ENCODE assay signal across 8 cellular contexts in the genomic region with DNA sequence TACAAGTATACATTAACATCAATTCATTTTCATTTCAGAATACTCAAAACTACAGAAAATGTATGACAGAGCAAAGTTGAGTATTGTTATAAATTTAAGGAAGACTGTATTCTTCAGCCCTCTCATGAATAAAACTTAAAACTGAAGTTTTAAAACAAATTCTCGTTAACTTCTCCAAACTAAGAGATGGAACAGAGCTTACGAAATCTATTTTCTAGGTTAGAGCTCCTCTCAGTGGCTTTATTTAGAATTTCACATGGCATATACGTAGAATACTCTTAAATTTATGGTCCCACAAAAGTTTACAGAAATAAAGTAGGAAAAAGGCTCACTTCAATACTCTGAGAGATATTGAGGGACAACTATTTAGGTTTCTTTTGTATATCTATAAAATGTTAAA.
A peak's percentile ranks its signal among the peaks of the same experiment; 100 is the strongest.
DNase-seq lines count a peak whose midpoint lies in the region; ATAC-seq and TF ChIP-seq lines count a peak whose summit lies in the region.

No MANE protein-coding gene starts in this region.

- H3K4me3 ChIP-seq in epithelial cell of esophagus (ENCODE audit: low read length) (no peak overlapping the region), psoas muscle (no peak overlapping the region)

- H3K9me3 ChIP-seq in psoas muscle, result no peaks in the 10 kb centered on the region

- H3K27me3 ChIP-seq in psoas muscle (ENCODE audit: insufficient read depth in 3 of 3, low read length in 2 of 3), result no peaks in the 10 kb centered on the region

- H3K36me3 ChIP-seq in psoas muscle (ENCODE audit: insufficient read depth in 1 of 2, low read depth in 1 of 2), result no peaks in the 10 kb centered on the region

- no peaks in the 10 kb centered on the region for H3K4me1 ChIP-seq in psoas muscle

- no peak overlapping the region for H3K27ac ChIP-seq in psoas muscle

- intact Hi-C loops in psoas muscle (cut with DNase I), result no loop called here

- 10 to 18% (median 15%) methylated on average over 3 of the region's 3 CpGs for WGBS in psoas muscle, 3 donors

- peak; percentile 43 for TF ChIP-seq CTCF in epithelial cell of esophagus (IDR thresholded peaks at IDR 0.05; ENCODE audit: insufficient read depth, low read depth, low read length, missing control alignments)
- TF ChIP-seq CTCF in psoas muscle (IDR thresholded peaks at IDR 0.05), result peak; percentile 28

- peak; percentile 11 for DNase-seq in NCI-H1436 (lab: John Stamatoyannopoulos, UW)
- DNase-seq in NCI-H1436 treated with DMSO at 0.1 percent for 48 hours (lab: John Stamatoyannopoulos, UW), result no peak
- DNase-seq in NOMO-1 treated with dmso at 0.1 percent for 144 hours (lab: John Stamatoyannopoulos, UW; ENCODE audit: unreplicated experiment), result peak; percentile 6
- DNase-seq in epithelial cell of esophagus (ENCODE audit: low read depth), result peak; percentile 49
- DNase-seq in psoas muscle, result no peak
- no peak for DNase-seq in ureter (ENCODE audit: low spot score)

- peak; percentile 47 for ATAC-seq in HG03354 (IDR thresholded peaks at IDR 0.05; ENCODE audit: poor library complexity, severe bottlenecking, unreplicated experiment)
- no peak for ATAC-seq in psoas muscle
- no peak for ATAC-seq in activated CD4-positive, CD25-positive, alpha-beta regulatory T cell treated with anti-CD3 and anti-CD28 coated beads, Interleukin-2, amount 50 U/mL, for 24 hours

Comparison
In these comparisons a context has a peak if more than half of its experiments do, and no peak if none do; other contexts are left out.
1. DNase-seq: peak in NCI-H1436 (single experiment), NOMO-1 treated with dmso at 0.1 percent for 144 hours (single experiment) and epithelial cell of esophagus (single experiment); none in NCI-H1436 treated with DMSO at 0.1 percent for 48 hours (single experiment), psoas muscle (0 of 2) and ureter (single experiment).